16 cellular contexts compared by ENCODE assay signal in genomic region chr5:33238826-33239670, GRCh38.
DNase-seq lines count a peak whose midpoint lies in the region; ATAC-seq, FAIRE-seq and TF ChIP-seq lines count a peak whose summit lies in the region.
"Had no signal": no experiment of that assay in that cellular context is flagged by ENCODE, and none has a peak within 500 bp of the region (broad histone marks: within the 10 kb centered on the region; RNA-seq: fewer than 3 reads in every experiment).

No MANE protein-coding gene starts in this region.

- no peaks in the 10 kb centered on the region for H4K20me1 ChIP-seq in K562 (replicated peaks; ENCODE audit: control insufficient read depth, insufficient read depth, low read length)

- peaks cover 29 to 48% (median 30%) of the 10 kb centered on the region in 3 donors for H3K4me1 Mint-ChIP-seq in naive B cell
- no peaks in the 10 kb centered on the region for H3K4me1 Mint-ChIP-seq in osteocyte (ENCODE audit: unreplicated experiment)

- intact Hi-C loops in K562 (cut with micrococcal nuclease): no loop called here

- DNase-seq in MV-4-11 (lab: John Stamatoyannopoulos, UW): peak; percentile 33
- DNase-seq in K562 (ENCODE audit: extremely low read depth in 1 of 4, low spot score in 3 of 4): no peak
- DNase-seq in naive B cell: no peak
- DNase-seq in NCI-H2196 treated with DMSO at 0.1 percent for 48 hours (lab: John Stamatoyannopoulos, UW; ENCODE audit: unreplicated experiment): no peak
- DNase-seq in osteocyte (ENCODE audit: extremely low spot score, unreplicated experiment): no peak
- DNase-seq: activated CD4-positive, alpha-beta T cell treated with anti-CD3 and anti-CD28 coated beads for 48 hours; activated T-cell treated with anti-CD3 and anti-CD28 coated beads for 4 hours; BE2C; dorsolateral prefrontal cortex; left lung; naive thymus-derived CD4-positive, alpha-beta T cell; NCI-H82; T-helper 17 cell had no signal

- H3K36me3 ChIP-seq in K562 (ENCODE audit: control insufficient read depth, insufficient read depth, low read length): no peaks in the 10 kb centered on the region
- H3K36me3 ChIP-seq: BE2C, left lung had no signal

- WGBS in K562 (ENCODE audit: insufficient coverage, low coverage, missing lambda C conversion rate): 0% methylated on average over 3 of the region's 3 CpGs

- H3K27me3 ChIP-seq in K562 (ENCODE audit: control insufficient read depth in 2 of 2, insufficient read depth in 2 of 2, low read length in 2 of 2): no peaks in the 10 kb centered on the region
- H3K27me3 ChIP-seq: BE2C, dorsolateral prefrontal cortex, left lung had no signal

- FAIRE-seq in K562 (lab: Jason Lieb, UNC): no peak

- H2AFZ ChIP-seq in K562 (ENCODE audit: low read depth, low read length): no peak overlapping the region

- no peak overlapping the region for H3K4me2 ChIP-seq in K562 (ENCODE audit: insufficient read depth, low read length)

- no peak for TF ChIP-seq EP300 in K562 (IDR thresholded peaks at IDR 0.05; ENCODE audit: low read length)

- H3K4me1 ChIP-seq in K562 (replicated peaks in 1 of 2; ENCODE audit: control insufficient read depth in 2 of 2, insufficient read depth in 2 of 2, low read length in 2 of 2): no peaks in the 10 kb centered on the region; a peak in 1 of 5 replicates
- H3K4me1 ChIP-seq: BE2C, left lung had no signal

- H3K27ac ChIP-seq in K562 (ENCODE audit: extremely low read depth, low read depth, low read length): no peak overlapping the region
- H3K27ac ChIP-seq: dorsolateral prefrontal cortex, left lung had no signal

- peak overlapping the region in 4 of 6 donors; percentile 7 to 60 (median 29) for H3K27ac Mint-ChIP-seq in naive B cell
- H3K27ac Mint-ChIP-seq in osteocyte (ENCODE audit: unreplicated experiment): no peak overlapping the region
- H3K27ac Mint-ChIP-seq: activated naive CD8-positive, alpha-beta T cell; naive thymus-derived CD4-positive, alpha-beta T cell; T-helper 17 cell had no signal

- no peak for TF ChIP-seq CTCF in K562 (IDR thresholded peaks at IDR 0.05 in 2 of 3, conservative IDR thresholded peaks at IDR 0.05 in 1 of 3; ENCODE audit: insufficient read depth in 2 of 3, low read depth in 1 of 3, low read length in 3 of 3)
- no peak for TF ChIP-seq CTCF in osteocyte (IDR thresholded peaks at IDR 0.05)

- peak; percentile 35 for ATAC-seq in HG02588 (IDR thresholded peaks at IDR 0.05; ENCODE audit: unreplicated experiment)
- no peak for ATAC-seq in K562
- ATAC-seq in naive B cell (ENCODE audit: low read depth in 2 of 2): no peak
- ATAC-seq in GM21423 (IDR thresholded peaks at IDR 0.05; ENCODE audit: unreplicated experiment): no peak
- ATAC-seq: left lung; naive thymus-derived CD4-positive, alpha-beta T cell; T-helper 17 cell had no signal

- in situ Hi-C loops in K562 (cut with MboI): no loop called here

- H3K9ac ChIP-seq in K562 (ENCODE audit: insufficient read depth in 1 of 2, low read depth in 2 of 2, low read length in 2 of 2): no peak overlapping the region

- H3K9me1 ChIP-seq in K562 (ENCODE audit: control insufficient read depth, insufficient read depth, low read length): no peaks in the 10 kb centered on the region

- H3K4me3 Mint-ChIP-seq in naive B cell (no peak overlapping the region), osteocyte (ENCODE audit: unreplicated experiment) (no peak overlapping the region)
- H3K4me3 Mint-ChIP-seq: activated naive CD8-positive, alpha-beta T cell; naive thymus-derived CD4-positive, alpha-beta T cell; T-helper 17 cell had no signal

- no peaks in the 10 kb centered on the region; the same call in 1 of the 2 replicates for H3K9me3 ChIP-seq in K562 (replicated peaks; ENCODE audit: control insufficient read depth, insufficient read depth, low read depth, low read length)
- H3K9me3 ChIP-seq: BE2C, left lung had no signal

- BruUV-seq in K562 (replicated peaks; lab: Mats Ljungman, UMichigan): no TSS peak

- no peak for TF ChIP-seq RAD21 in K562 (CRISPR knock-in tag; conservative IDR thresholded peaks at IDR 0.05 in 1 of 2, IDR thresholded peaks at IDR 0.05 in 1 of 2)

- TF ChIP-seq POLR2A in K562 (conservative IDR thresholded peaks at IDR 0.05): no peak

- H3K4me3 ChIP-seq in K562: no peak overlapping the region
- H3K4me3 ChIP-seq: dorsolateral prefrontal cortex, left lung had no signal

- no peaks in the 10 kb centered on the region for H3K79me2 ChIP-seq in K562 (ENCODE audit: control insufficient read depth, insufficient read depth, low read length)

- H3K27me3 Mint-ChIP-seq in naive B cell: no peaks in the 10 kb centered on the region
- H3K27me3 Mint-ChIP-seq in osteocyte (ENCODE audit: unreplicated experiment): no peaks in the 10 kb centered on the region
- H3K27me3 Mint-ChIP-seq: activated naive CD8-positive, alpha-beta T cell; T-helper 17 cell had no signal

- no peaks in the 10 kb centered on the region for H3K36me3 Mint-ChIP-seq in naive B cell
- no peaks in the 10 kb centered on the region for H3K36me3 Mint-ChIP-seq in osteocyte (ENCODE audit: unreplicated experiment)
- H3K36me3 Mint-ChIP-seq: activated naive CD8-positive, alpha-beta T cell; naive thymus-derived CD4-positive, alpha-beta T cell had no signal

- CTCF ChIA-PET in K562 (lab: Yijun Ruan, JAX; ENCODE audit: low intra/inter-chr PET ratio): no interaction called here

- POLR2A ChIA-PET in K562 (lab: Yijun Ruan, JAX): no interaction called here

- peaks cover 0 to 5% (median 0%) of the 10 kb centered on the region in 7 donors for H3K9me3 Mint-ChIP-seq in naive B cell
- no peaks in the 10 kb centered on the region for H3K9me3 Mint-ChIP-seq in osteocyte (ENCODE audit: unreplicated experiment)

TF ChIP-seq in K562, 482 proteins besides CTCF, POLR2A, EP300 and RAD21:
- TF ChIP-seq NCOA6 (IDR thresholded peaks at IDR 0.05) (no peak), MEF2A (IDR thresholded peaks at IDR 0.05; ENCODE audit: control insufficient read depth, low read depth, low read length) (no peak), SOX6 (IDR thresholded peaks at IDR 0.05) (peak; percentile 17; the same call in 1 of the 2 replicates), NFE2 (IDR thresholded peaks at IDR 0.05; ENCODE audit: low read depth) (0 out of 2 replicates have a peak, but pooled peaks have one; percentile 5), ZNF79 (CRISPR knock-in tag; IDR thresholded peaks at IDR 0.05; ENCODE audit: low read depth) (no peak), TBL1XR1 (IDR thresholded peaks at IDR 0.05; ENCODE audit: low read length in 2 of 2) (no peak)
